In the genomic region with DNA sequence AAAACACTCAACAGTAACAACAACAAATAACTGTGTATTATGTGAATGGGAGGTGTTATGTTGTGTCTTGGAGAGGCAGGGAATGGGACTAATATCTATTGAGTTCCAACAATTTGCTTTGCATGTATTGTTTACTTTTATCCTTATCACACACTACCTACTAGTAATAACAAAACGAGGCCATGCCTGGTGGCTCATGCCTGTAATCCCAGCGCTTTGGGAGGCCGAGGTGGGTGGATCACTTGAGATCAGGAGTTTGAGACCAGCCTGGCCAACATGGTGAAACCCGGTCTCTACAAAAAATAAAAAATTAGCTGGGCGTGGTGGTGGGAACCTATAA, we compare ENCODE assay signal across 8 cellular contexts. TPM values are rescaled to one million over a fixed set of nuclear protein-coding genes. Genes with fewer than 3 reads are reported as not detected.
DNase-seq lines count a peak whose midpoint lies in the region; ATAC-seq and TF ChIP-seq lines count a peak whose summit lies in the region.
"Not testable (repeated sequence)": the region's sequence is repeated elsewhere in the genome, so short reads cannot be mapped to it uniquely, and the experiment has no call there.

No MANE protein-coding gene starts in this region.

- H3K4me3 ChIP-seq in breast epithelium, mucosa of descending colon, uterus: not testable (repeated sequence)

- H3K27ac ChIP-seq in RWPE1 (peak overlapping the region; percentile 99), breast epithelium (peak overlapping the region; percentile 87 to 92), uterus (peak overlapping the region; percentile 79 to 85)

- not testable (repeated sequence) for H3K27me3 ChIP-seq in breast epithelium, uterus

- POLR2A ChIA-PET in RWPE1 (lab: Yijun Ruan, JAX; ENCODE audit: low non-redundant PET), result not testable (repeated sequence)

- H3K9me3 ChIP-seq in breast epithelium, mucosa of descending colon, uterus: not testable (repeated sequence)

- intact Hi-C loops in breast epithelium (cut with DNase I; ENCODE audit: low total_unique reads); mucosa of descending colon (cut with DNase I, micrococcal nuclease); uterus (cut with DNase I; ENCODE audit: low total_unique reads): not testable (repeated sequence)

- H3K4me1 ChIP-seq in breast epithelium; mucosa of descending colon (ENCODE audit: low read depth): not testable (repeated sequence)
- H3K4me1 ChIP-seq in uterus, result peaks cover 4 to 13% of the 10 kb centered on the region in 2 donors

- H3K36me3 ChIP-seq in breast epithelium; mucosa of descending colon (ENCODE audit: low read depth); uterus: not testable (repeated sequence)

- CTCF ChIA-PET in RWPE1 (lab: Yijun Ruan, JAX), result not testable (repeated sequence)

- not testable (repeated sequence) for TF ChIP-seq CTCF in RWPE1 (conservative IDR thresholded peaks at IDR 0.05; ENCODE audit: low read depth); breast epithelium (IDR thresholded peaks at IDR 0.05); mucosa of descending colon (IDR thresholded peaks at IDR 0.05); uterus (IDR thresholded peaks at IDR 0.05)

- ATAC-seq in GM19395 (IDR thresholded peaks at IDR 0.05; ENCODE audit: unreplicated experiment) (peak; percentile 19), GM21786 (IDR thresholded peaks at IDR 0.05; ENCODE audit: unreplicated experiment) (peak; percentile 8), HG03175 (IDR thresholded peaks at IDR 0.05; ENCODE audit: unreplicated experiment) (peak; percentile 9), mucosa of descending colon (peak; percentile 57)

- peak; percentile 11 for DNase-seq in Daoy (ENCODE audit: low read depth)
- not testable (repeated sequence) for DNase-seq in RWPE1 (ENCODE audit: low spot score); breast epithelium (ENCODE audit: low spot score in 2 of 2); mucosa of descending colon; uterus

- not testable (repeated sequence) for TF ChIP-seq POLR2A in breast epithelium (IDR thresholded peaks at IDR 0.05); uterus (IDR thresholded peaks at IDR 0.05)

RNA-seq across cellular contexts. Expression of gene LDLRAD3, which starts 35.5 kb away (rescaled TPM):
- 6.1 and 7.4 TPM in 2 replicates for total RNA-seq in Daoy (2014; rRNA removed; shearing (Covaris generic))
- total RNA-seq in breast epithelium (10 to 100 TPM; 20.3 to 45.4 (median 40.6) TPM), mucosa of descending colon (1 to 10 TPM; 1.0 to 8.1 (median 2.0) TPM), uterus (10 to 100 TPM; 10.2 to 41.9 (median 19.8) TPM)
